ENCODE assay signal across 21 cellular contexts in genomic region chr14:99803106-99803437, GRCh38. TPM values are rescaled to one million over a fixed set of nuclear protein-coding genes. Genes with fewer than 3 reads are reported as not detected.
"Had no signal": no experiment of that assay in that cellular context is flagged by ENCODE, and none has a peak within 500 bp of the region (broad histone marks: within the 10 kb centered on the region; RNA-seq: fewer than 3 reads in every experiment).

No MANE protein-coding gene starts in this region.

- H3K27ac Mint-ChIP-seq: activated CD4-positive, alpha-beta memory T cell treated with anti-CD3 and anti-CD28 coated beads, Interleukin-2, amount 10 ng/mL, durations not matched to agents 7 days and 5 days; activated CD8-positive, alpha-beta memory T cell treated with anti-CD3 and anti-CD28 coated beads, Interleukin-2, amount 10 ng/mL, durations not matched to agents 7 days and 5 days; activated naive CD8-positive, alpha-beta T cell treated with anti-CD3 and anti-CD28 coated beads for 36 hours; activated T-helper 17 cell treated with anti-CD3 and anti-CD28 coated beads, Interleukin-2, amount 50 U/mL, for 72 hours; naive thymus-derived CD4-positive, alpha-beta T cell; stimulated activated memory B cell treated with anti-CD40 and anti-IgM and Interleukin-4, amounts not matched to agents 10 μg/mL and 1 μg/mL and 100 μg/mL, for 72 hours had no signal

- H3K27me3 Mint-ChIP-seq: type B pancreatic cell had no signal

- FAIRE-seq: pancreas, TTC549 had no signal

- DNase-seq: activated CD4-positive, alpha-beta memory T cell treated with anti-CD3 and anti-CD28 coated beads, Interleukin-2, amount 10 ng/mL, durations not matched to agents 7 days and 5 days; activated CD4-positive, alpha-beta T cell treated with anti-CD3 and anti-CD28 coated beads for 48 hours; activated CD4-positive, CD25-positive, alpha-beta regulatory T cell; activated CD8-positive, alpha-beta memory T cell treated with anti-CD3 and anti-CD28 coated beads, Interleukin-2, amount 10 ng/mL, durations not matched to agents 7 days and 5 days; activated naive CD4-positive, alpha-beta T cell; activated naive CD8-positive, alpha-beta T cell treated with anti-CD3 and anti-CD28 coated beads for 36 hours; activated T-cell treated with anti-CD3 and anti-CD28 coated beads, Interleukin-2, amount 50 U/mL, for 1 hour; amniotic stem cell; dorsolateral prefrontal cortex; foreskin fibroblast; left cardiac atrium; mesenchymal stem cell; naive thymus-derived CD4-positive, alpha-beta T cell; pancreas; sigmoid colon; stimulated activated CD4-positive, alpha-beta T cell treated with anti-CD3 and anti-CD28 coated beads, Interleukin-4, amount 100 ng/mL, for 24 hours; testis had no signal

- H3K4me1 Mint-ChIP-seq: activated CD4-positive, alpha-beta memory T cell treated with anti-CD3 and anti-CD28 coated beads, Interleukin-2, amount 10 ng/mL, durations not matched to agents 7 days and 5 days; activated CD8-positive, alpha-beta memory T cell treated with anti-CD3 and anti-CD28 coated beads, Interleukin-2, amount 10 ng/mL, durations not matched to agents 7 days and 5 days; activated naive CD8-positive, alpha-beta T cell treated with anti-CD3 and anti-CD28 coated beads for 36 hours; activated T-helper 17 cell treated with anti-CD3 and anti-CD28 coated beads, Interleukin-2, amount 50 U/mL, for 72 hours; stimulated activated memory B cell treated with anti-CD40 and anti-IgM and Interleukin-4, amounts not matched to agents 10 μg/mL and 1 μg/mL and 100 μg/mL, for 72 hours had no signal

- H3K9me3 Mint-ChIP-seq: activated CD4-positive, alpha-beta memory T cell treated with anti-CD3 and anti-CD28 coated beads, Interleukin-2, amount 10 ng/mL, durations not matched to agents 7 days and 5 days; activated naive CD8-positive, alpha-beta T cell treated with anti-CD3 and anti-CD28 coated beads for 36 hours; activated T-helper 17 cell treated with anti-CD3 and anti-CD28 coated beads, Interleukin-2, amount 50 U/mL, for 72 hours; stimulated activated memory B cell treated with anti-CD40 and anti-IgM and Interleukin-4, amounts not matched to agents 10 μg/mL and 1 μg/mL and 100 μg/mL, for 72 hours; type B pancreatic cell had no signal

- H3K36me3 Mint-ChIP-seq: activated CD8-positive, alpha-beta memory T cell treated with anti-CD3 and anti-CD28 coated beads, Interleukin-2, amount 10 ng/mL, durations not matched to agents 7 days and 5 days; activated naive CD8-positive, alpha-beta T cell treated with anti-CD3 and anti-CD28 coated beads for 36 hours; stimulated activated memory B cell treated with anti-CD40 and anti-IgM and Interleukin-4, amounts not matched to agents 10 μg/mL and 1 μg/mL and 100 μg/mL, for 72 hours; type B pancreatic cell had no signal

- H3K4me3 Mint-ChIP-seq: activated CD4-positive, alpha-beta memory T cell treated with anti-CD3 and anti-CD28 coated beads, Interleukin-2, amount 10 ng/mL, durations not matched to agents 7 days and 5 days; activated CD8-positive, alpha-beta memory T cell treated with anti-CD3 and anti-CD28 coated beads, Interleukin-2, amount 10 ng/mL, durations not matched to agents 7 days and 5 days; activated naive CD8-positive, alpha-beta T cell treated with anti-CD3 and anti-CD28 coated beads for 36 hours; activated T-helper 17 cell treated with anti-CD3 and anti-CD28 coated beads, Interleukin-2, amount 50 U/mL, for 72 hours; naive thymus-derived CD4-positive, alpha-beta T cell; stimulated activated memory B cell treated with anti-CD40 and anti-IgM and Interleukin-4, amounts not matched to agents 10 μg/mL and 1 μg/mL and 100 μg/mL, for 72 hours; type B pancreatic cell had no signal

- ATAC-seq: activated CD8-positive, alpha-beta memory T cell treated with anti-CD3 and anti-CD28 coated beads, Interleukin-2, amount 10 ng/mL, durations not matched to agents 7 days and 5 days; activated T-helper 17 cell treated with anti-CD3 and anti-CD28 coated beads, Interleukin-2, amount 50 U/mL, for 72 hours; naive thymus-derived CD4-positive, alpha-beta T cell; pancreas; stimulated activated memory B cell treated with anti-CD40 and anti-IgM and Interleukin-4, amounts not matched to agents 10 μg/mL and 1 μg/mL and 100 μg/mL, for 72 hours had no signal

RNA-seq across cellular contexts. Expression of gene EML1, which starts 9.9 kb away (rescaled TPM):
- total RNA-seq: activated CD4-positive, alpha-beta memory T cell treated with anti-CD3 and anti-CD28 coated beads, Interleukin-2, amount 10 ng/mL, durations not matched to agents 7 days and 5 days; activated CD8-positive, alpha-beta memory T cell treated with anti-CD3 and anti-CD28 coated beads, Interleukin-2, amount 10 ng/mL, durations not matched to agents 7 days and 5 days; naive thymus-derived CD4-positive, alpha-beta T cell had no signal
